In genomic region chr7:75480313-75480712, GRCh38 we compare ENCODE assay signal across 2 cellular contexts. TPM values are rescaled to one million over a fixed set of nuclear protein-coding genes. Genes with fewer than 3 reads are reported as not detected.
"Had no signal": no experiment of that assay in that cellular context is flagged by ENCODE, and none has a peak within 500 bp of the region (broad histone marks: within the 10 kb centered on the region; RNA-seq: fewer than 3 reads in every experiment).

No MANE protein-coding gene starts in this region.

RNA-seq across cellular contexts. Expression of gene SPDYE5, which starts 11.8 kb away (rescaled TPM):
- total RNA-seq: LHCN-M2, M059J had no signal
